In the genomic region with DNA sequence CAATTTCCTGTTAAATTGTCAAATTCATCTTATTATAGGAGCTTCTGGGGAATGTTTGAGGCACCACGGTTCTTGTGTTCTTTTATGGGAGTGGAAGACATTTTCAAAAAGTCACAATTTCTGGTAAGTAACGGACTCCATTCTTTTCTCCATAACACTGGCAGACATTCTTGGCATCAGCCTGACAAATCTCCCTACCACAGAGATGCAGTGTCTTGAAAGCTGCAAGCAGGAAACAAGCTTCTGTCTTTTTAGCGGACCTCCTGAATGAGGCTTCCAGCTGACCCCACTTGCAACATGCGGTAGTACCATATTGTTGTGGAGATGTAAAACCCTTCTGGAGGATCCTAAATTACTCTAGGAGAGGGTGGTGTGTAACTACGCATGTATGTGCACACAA, we compare ENCODE assay signal across 1 cellular context.
TF ChIP-seq lines count a peak whose summit lies in the region.

No MANE protein-coding gene starts in this region.

TF ChIP-seq in IMR-90, 13 proteins besides CTCF, POLR2A, EP300 and RAD21 (continued from another document):
- no peak for TF ChIP-seq RCOR1 (IDR thresholded peaks at IDR 0.05; ENCODE audit: insufficient replicate concordance, low read length)
- no peak for TF ChIP-seq BHLHE40 (IDR thresholded peaks at IDR 0.05; ENCODE audit: low read depth, low read length)
- no peak for TF ChIP-seq FOS (IDR thresholded peaks at IDR 0.05; ENCODE audit: low read depth, low read length)
